Comparison of ENCODE assay signal across 9 cellular contexts in genomic region chr1:228383773-228384172, GRCh38. TPM values are rescaled to one million over a fixed set of nuclear protein-coding genes. Genes with fewer than 3 reads are reported as not detected.
"Had no signal": no experiment of that assay in that cellular context is flagged by ENCODE, and none has a peak within 500 bp of the region (broad histone marks: within the 10 kb centered on the region; RNA-seq: fewer than 3 reads in every experiment).

No MANE protein-coding gene starts in this region.

- ATAC-seq: GM12878 had no signal

- H3K4me3 ChIP-seq: GM12878 had no signal

- DNase-seq: GDM1, GF-D8 had no signal

- FAIRE-seq: G401.6, GM12878, GM12891, GM12892, GM18507, GM19239 had no signal

RNA-seq across cellular contexts. Expression of gene TRIM17, which starts 32.9 kb away (rescaled TPM):
- total RNA-seq: G401, GM12878 had no signal
